ENCODE assay signal across 16 cellular contexts in the genomic region with DNA sequence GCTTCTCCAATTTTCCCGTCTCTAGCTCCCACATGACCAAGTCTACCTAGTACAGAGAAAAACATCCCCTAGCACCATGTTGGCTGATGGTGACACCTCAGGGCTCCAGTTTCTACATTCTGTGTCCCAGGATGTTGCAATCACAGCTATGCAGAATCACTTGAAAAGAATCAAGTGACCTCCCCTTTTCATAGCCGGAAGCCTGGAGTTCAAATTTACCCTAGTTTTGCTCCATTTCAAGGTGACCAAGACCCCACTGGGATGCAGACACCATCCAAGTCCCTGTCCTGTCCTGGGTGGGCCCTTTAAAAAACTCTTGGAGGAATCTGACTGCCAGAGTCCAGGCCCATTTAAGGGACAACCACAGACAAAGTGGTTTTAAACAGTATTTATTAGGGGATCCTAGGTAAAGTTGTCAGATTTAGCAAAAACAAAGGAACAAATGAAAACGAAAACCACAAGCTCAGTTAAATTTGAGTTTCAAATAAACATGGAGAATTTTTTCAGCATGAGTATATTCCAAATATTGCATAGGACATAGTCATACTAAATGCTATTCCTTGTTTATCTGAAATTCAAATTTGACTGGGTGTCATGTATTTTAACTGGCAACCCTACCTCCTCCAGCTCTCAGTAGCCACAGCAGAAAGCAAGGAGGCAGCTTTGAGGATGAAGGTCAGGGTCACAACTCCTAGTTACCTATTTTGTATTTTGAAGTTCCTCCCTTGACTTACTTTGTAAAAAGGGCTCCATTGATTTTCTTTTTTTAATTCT. TPM values are rescaled to one million over a fixed set of nuclear protein-coding genes. Genes with fewer than 3 reads are reported as not detected.
A peak's percentile ranks its signal among the peaks of the same experiment; 100 is the strongest.
DNase-seq lines count a peak whose midpoint lies in the region; ATAC-seq and TF ChIP-seq lines count a peak whose summit lies in the region.
"Had no signal": no experiment of that assay in that cellular context is flagged by ENCODE, and none has a peak within 500 bp of the region (broad histone marks: within the 10 kb centered on the region; RNA-seq: fewer than 3 reads in every experiment).

No MANE protein-coding gene starts in this region.

- TF ChIP-seq CTCF in psoas muscle (IDR thresholded peaks at IDR 0.05) (no peak), colonic mucosa (IDR thresholded peaks at IDR 0.05) (no peak)

- DNase-seq in ELR (ENCODE audit: low read depth) = peak; percentile 82
- peak; percentile 19 for DNase-seq in RPMI7951 (ENCODE audit: low read depth)
- peak; percentile 76 for DNase-seq in fibroblast of gingiva (ENCODE audit: low read depth)
- DNase-seq in psoas muscle = no peak
- no peak for DNase-seq in T-helper 1 cell
- no peak for DNase-seq in colonic mucosa
- no peak for DNase-seq in ureter (ENCODE audit: low spot score)
- DNase-seq: activated effector memory CD4-positive, alpha-beta T cell treated with Interleukin-2 at 50 U/mL for 16 hours; CD4-positive, alpha-beta memory T cell; kidney; NCI-H187 treated with DMSO at 0.1 percent for 48 hours; NCI-H69; posterior cingulate gyrus had no signal

- H3K9ac ChIP-seq in colonic mucosa (ENCODE audit: low read depth in 2 of 2, low read length in 2 of 2) = no peak overlapping the region

- H3K4me3 ChIP-seq in psoas muscle (no peak overlapping the region), colonic mucosa (no peak overlapping the region)

- intact Hi-C loops in psoas muscle (cut with DNase I) = no loop called here
- intact Hi-C loops in colonic mucosa (cut with DNase I) = no loop called here

- no peaks in the 10 kb centered on the region for H3K9me3 ChIP-seq in psoas muscle
- no peaks in the 10 kb centered on the region for H3K9me3 ChIP-seq in colonic mucosa

- ATAC-seq in psoas muscle (peak in 3 of 4 donors; percentile 39 to 51 (median 44)), GM19463 (IDR thresholded peaks at IDR 0.05; ENCODE audit: unreplicated experiment) (no peak)

- no peak overlapping the region for H3K27ac ChIP-seq in psoas muscle
- H3K27ac ChIP-seq in colonic mucosa = no peak overlapping the region
- H3K27ac ChIP-seq: HL-60, RWPE1 had no signal

- peaks cover 0 to 5% of the 10 kb centered on the region in 2 donors for H3K36me3 ChIP-seq in psoas muscle (ENCODE audit: insufficient read depth in 1 of 2, low read depth in 1 of 2)
- no peaks in the 10 kb centered on the region for H3K36me3 ChIP-seq in colonic mucosa

- H3K4me1 ChIP-seq in psoas muscle (peaks cover 10% of the 10 kb centered on the region), colonic mucosa (no peaks in the 10 kb centered on the region)

- WGBS in psoas muscle, 3 donors = 67 to 76% (median 68%) methylated on average over 3 of the region's 3 CpGs

- no peaks in the 10 kb centered on the region for H3K27me3 ChIP-seq in psoas muscle (ENCODE audit: insufficient read depth in 3 of 3, low read length in 2 of 3)
- H3K27me3 ChIP-seq in colonic mucosa = no peaks in the 10 kb centered on the region

RNA-seq across cellular contexts. Expression of gene MIAT, which starts 52.4 kb away (rescaled TPM):
- 0.39 and 0.48 TPM in 2 replicates for total RNA-seq in RPMI7951 (2014; rRNA removed; shearing (Covaris generic))
- total RNA-seq in psoas muscle (under 1 TPM; 0.30 to 0.59 (median 0.36) TPM), colonic mucosa (1 to 10 TPM; 1.5 to 1.8 TPM), ureter (4.7 TPM)
- under 1 TPM; 0.04 to 0.13 (median 0.09) TPM for polyA plus RNA-seq in psoas muscle

Comparison
In these comparisons a context has a peak if more than half of its experiments do, and no peak if none do; other contexts are left out.
1. DNase-seq: peak in ELR (single experiment), RPMI7951 (single experiment) and fibroblast of gingiva (single experiment); none in psoas muscle (0 of 2), T-helper 1 cell (0 of 5), colonic mucosa (single experiment) and ureter (single experiment).